8 cellular contexts compared by ENCODE assay signal in the genomic region with DNA sequence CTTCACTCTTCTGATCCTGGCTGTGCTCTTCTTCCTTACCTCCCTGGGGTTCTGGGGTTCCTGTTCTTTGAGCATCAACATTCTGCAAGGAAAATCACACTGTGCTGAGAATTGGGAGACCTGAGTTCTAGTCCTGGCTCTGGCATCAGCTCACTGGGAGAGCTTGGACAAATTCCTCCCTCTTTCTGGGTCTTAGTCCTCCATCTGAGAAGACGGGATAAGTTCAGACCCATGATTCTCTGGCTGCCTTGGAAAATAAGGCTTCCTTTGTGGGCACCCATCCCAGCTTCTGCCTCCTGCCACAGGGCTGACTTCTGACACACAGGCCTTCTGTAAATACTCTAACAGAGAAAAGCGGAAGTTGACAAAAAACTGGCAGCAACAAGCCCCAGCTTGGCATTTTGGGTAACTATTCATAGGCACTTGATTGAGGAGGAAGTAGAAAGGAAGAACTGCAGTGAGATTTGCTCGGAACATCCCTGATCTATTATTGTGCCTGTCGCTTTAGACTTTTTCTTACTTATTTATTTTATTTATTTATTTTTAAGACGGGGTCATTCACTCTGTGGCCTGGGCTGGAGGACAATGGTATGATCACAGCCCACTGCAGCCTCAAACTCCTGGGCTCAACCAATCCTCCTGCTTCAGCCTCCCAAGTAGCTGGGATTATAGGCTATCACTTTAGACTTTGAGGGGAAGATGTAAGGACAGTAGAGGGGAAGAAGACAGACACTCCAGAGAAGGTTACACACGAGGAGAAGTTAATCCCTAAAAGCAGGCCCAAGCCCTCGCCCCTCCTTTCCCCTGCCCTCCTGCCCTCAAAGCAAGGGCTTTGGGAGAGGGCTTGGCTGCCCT. TPM values are rescaled to one million over a fixed set of nuclear protein-coding genes. Genes with fewer than 3 reads are reported as not detected.
DNase-seq lines count a peak whose midpoint lies in the region; TF ChIP-seq lines count a peak whose summit lies in the region.

No MANE protein-coding gene starts in this region.

- H3K36me3 ChIP-seq in OCI-LY7 (ENCODE audit: insufficient read depth, low read length) (peaks cover 9% of the 10 kb centered on the region), HAP-1 (replicated peaks) (no peaks in the 10 kb centered on the region)

- H3K4me2 ChIP-seq in OCI-LY7 (ENCODE audit: low read length), result peak overlapping the region; percentile 81

- CTCF ChIA-PET in OCI-LY7 (lab: Charles Lee; ENCODE audit: unreplicated experiment), result interaction anchor here (1.5 kb wide), 1 partner anchor 26 kb away, joined by 4 read pairs; no protein-coding TSS in a partner anchor

- TSS peak; percentile 98 for BruUV-seq in OCI-LY7 (replicated peaks; lab: Mats Ljungman, UMichigan)

- H3K4me3 ChIP-seq in OCI-LY7 (ENCODE audit: low read depth, low read length, poor library complexity, severe bottlenecking), result peak overlapping the region; percentile 63
- no peak overlapping the region for H3K4me3 ChIP-seq in HAP-1

- WGBS in adipose tissue, 3 donors, result 27 to 43% (median 31%) methylated on average over 7 of the region's 7 CpGs

- no peaks in the 10 kb centered on the region for H3K9me2 ChIP-seq in OCI-LY7 (ENCODE audit: insufficient read depth, low read length)

- H2AFZ ChIP-seq in OCI-LY7 (ENCODE audit: low read length), result peak overlapping the region; percentile 9; the same call in 1 of the 2 replicates

- H4K20me1 ChIP-seq in OCI-LY7 (ENCODE audit: insufficient read depth, low read length), result no peaks in the 10 kb centered on the region

- peaks cover 24% of the 10 kb centered on the region; the same call in 1 of the 2 replicates for H3K79me2 ChIP-seq in OCI-LY7 (ENCODE audit: insufficient read depth, low read depth, low read length)

- in situ Hi-C loops in HAP-1 (cut with MboI; ENCODE audit: low sequenced_read_pairs), result no loop called here

- H3K27me3 ChIP-seq in HAP-1 (ENCODE audit: low read depth), result no peaks in the 10 kb centered on the region

- DNase-seq in GF-D8 (lab: John Stamatoyannopoulos, UW) (peak; percentile 80), HCEC 1CT (peak; percentile 45), OCI-LY7 (ENCODE audit: low spot score) (peak; percentile 94), hypothalamus (lab: John Stamatoyannopoulos, UW) (peak in 35 of 51 donors; percentile 19 to 84 (median 53)), HAP-1 (ENCODE audit: low spot score in 2 of 2) (no peak), NCI-H1694 treated with DMSO at 0.1 percent for 48 hours (lab: John Stamatoyannopoulos, UW) (no peak)
- DNase-seq in stimulated activated CD4-positive, alpha-beta T cell treated with anti-CD3 and anti-CD28 coated beads, Interleukin-4, amount 100 ng/mL, for 1 hour, result peak; percentile 25

- H3K4me1 ChIP-seq in OCI-LY7 (ENCODE audit: insufficient read depth, low read length, poor library complexity, severe bottlenecking) (peaks cover 52% of the 10 kb centered on the region), HAP-1 (no peaks in the 10 kb centered on the region)

- H3K9me3 ChIP-seq in OCI-LY7 (ENCODE audit: low read length), result no peaks in the 10 kb centered on the region
- no peaks in the 10 kb centered on the region for H3K9me3 ChIP-seq in HAP-1

- peak overlapping the region; percentile 86 for H3K27ac ChIP-seq in OCI-LY7 (ENCODE audit: low read depth, low read length, poor library complexity, severe bottlenecking)
- H3K27ac ChIP-seq in adipose tissue (ENCODE audit: low read depth, low read length), result peak overlapping the region; percentile 48

- intact Hi-C loops in OCI-LY7 (cut with micrococcal nuclease; ENCODE audit: unreplicated experiment), result loop anchor here (1.0 kb wide), 1 partner anchor 9 kb away; no protein-coding TSS in a partner anchor

- POLR2A ChIA-PET in OCI-LY7 (lab: Charles Lee), result interaction anchor here (0.6 to 3.0 kb wide), 14 partner anchors 9 to 184 kb away, joined by 3 to 30 read pairs (median 4); a partner anchor contains a TSS

- TF ChIP-seq CTCF in OCI-LY7 (conservative IDR thresholded peaks at IDR 0.05; ENCODE audit: low read length), result no peak

RNA-seq across cellular contexts. Expression of a gene that starts 7.9 kb away (rescaled TPM):
- 54.8 and 58.2 TPM in 2 replicates for total RNA-seq in OCI-LY7 (2014; rRNA removed; shearing (Covaris generic))
- 393 and 423 TPM in 2 replicates for total RNA-seq in OCI-LY7 (2022)
- 100 to 1,000 TPM; 233 to 396 (median 326) TPM for polyA plus RNA-seq in adipose tissue

Comparison
In these comparisons a context has a peak if more than half of its experiments do, and no peak if none do; other contexts are left out.
1. DNase-seq: peak in GF-D8 (single experiment), HCEC 1CT (single experiment), OCI-LY7 (single experiment), hypothalamus (35 of 51) and stimulated activated CD4-positive, alpha-beta T cell treated with anti-CD3 and anti-CD28 coated beads, Interleukin-4, amount 100 ng/mL, for 1 hour (single experiment); none in HAP-1 (0 of 2) and NCI-H1694 treated with DMSO at 0.1 percent for 48 hours (single experiment).